In genomic region chr1:1065265-1065939, GRCh38 we compare ENCODE assay signal across 1 cellular context.
TF ChIP-seq lines count a peak whose summit lies in the region.

No MANE protein-coding gene starts in this region.

TF ChIP-seq in HepG2, 621 proteins besides CTCF, POLR2A, EP300 and RAD21 (continued from another document and continues in another):
- TF ChIP-seq ZNF180 (CRISPR knock-in tag; IDR thresholded peaks at IDR 0.05; ENCODE audit: borderline replicate concordance, low read depth) (no peak), ZNF124 (CRISPR knock-in tag; IDR thresholded peaks at IDR 0.05) (no peak), ZNF577 (CRISPR knock-in tag; IDR thresholded peaks at IDR 0.05; ENCODE audit: borderline replicate concordance, low read depth) (no peak), TFE3 (CRISPR knock-in tag; IDR thresholded peaks at IDR 0.05) (no peak), SOX13 (IDR thresholded peaks at IDR 0.05) (no peak), SOX13 (CRISPR knock-in tag; conservative IDR thresholded peaks at IDR 0.05 in 1 of 2, IDR thresholded peaks at IDR 0.05 in 1 of 2) (no peak), ZNF501 (CRISPR knock-in tag; IDR thresholded peaks at IDR 0.05) (no peak), NR2F1 (CRISPR knock-in tag; IDR thresholded peaks at IDR 0.05) (peak; percentile 37 to 47; a peak in 2 of 4 replicates), TMF1 (CRISPR knock-in tag; IDR thresholded peaks at IDR 0.05; ENCODE audit: low read depth) (no peak), GZF1 (CRISPR knock-in tag; IDR thresholded peaks at IDR 0.05) (no peak), SP140L (CRISPR knock-in tag; IDR thresholded peaks at IDR 0.05; ENCODE audit: borderline replicate concordance) (no peak), HOMEZ (CRISPR knock-in tag; IDR thresholded peaks at IDR 0.05; ENCODE audit: low read depth) (no peak), PBX2 (CRISPR knock-in tag; IDR thresholded peaks at IDR 0.05) (no peak), ZNF282 (IDR thresholded peaks at IDR 0.05; ENCODE audit: partially characterized antibody) (no peak), KLF11 (CRISPR knock-in tag; IDR thresholded peaks at IDR 0.05) (no peak), ZKSCAN8 (CRISPR knock-in tag; IDR thresholded peaks at IDR 0.05; ENCODE audit: borderline replicate concordance) (no peak), ZNF674 (CRISPR knock-in tag; IDR thresholded peaks at IDR 0.05; ENCODE audit: low read depth) (no peak), HES4 (CRISPR knock-in tag; IDR thresholded peaks at IDR 0.05; ENCODE audit: borderline replicate concordance) (no peak), ZNF317 (CRISPR knock-in tag; IDR thresholded peaks at IDR 0.05) (no peak), RFX5 (IDR thresholded peaks at IDR 0.05; ENCODE audit: low read depth, low read length) (no peak), ZNF770 (CRISPR knock-in tag; IDR thresholded peaks at IDR 0.05) (no peak), ZNF362 (CRISPR knock-in tag; IDR thresholded peaks at IDR 0.05; ENCODE audit: borderline replicate concordance) (no peak), NFKB2 (CRISPR knock-in tag; IDR thresholded peaks at IDR 0.05; ENCODE audit: borderline replicate concordance) (no peak), ZBTB7A (CRISPR knock-in tag; IDR thresholded peaks at IDR 0.05) (no peak), ZNF224 (CRISPR knock-in tag; IDR thresholded peaks at IDR 0.05) (no peak), ZNF556 (CRISPR knock-in tag; IDR thresholded peaks at IDR 0.05; ENCODE audit: borderline replicate concordance) (no peak), PLRG1 (conservative IDR thresholded peaks at IDR 0.05) (no peak), GATAD1 (CRISPR knock-in tag; IDR thresholded peaks at IDR 0.05) (no peak), POLR2AphosphoS5 (IDR thresholded peaks at IDR 0.05; ENCODE audit: low read depth, low read length) (peak; percentile 19; the same call in 1 of the 2 replicates), ZBTB1 (CRISPR knock-in tag; IDR thresholded peaks at IDR 0.05; ENCODE audit: borderline replicate concordance) (no peak), NFIB (CRISPR knock-in tag; IDR thresholded peaks at IDR 0.05; ENCODE audit: borderline replicate concordance) (no peak), ZNF274 (CRISPR knock-in tag; IDR thresholded peaks at IDR 0.05) (no peak), ZNF709 (CRISPR knock-in tag; IDR thresholded peaks at IDR 0.05) (no peak), ZNF512 (CRISPR knock-in tag; IDR thresholded peaks at IDR 0.05) (no peak), BRD4 (CRISPR knock-in tag; IDR thresholded peaks at IDR 0.05) (no peak), SMYD3 (CRISPR knock-in tag; IDR thresholded peaks at IDR 0.05) (no peak), ZSCAN30 (CRISPR knock-in tag; IDR thresholded peaks at IDR 0.05) (no peak), STAT5B (CRISPR knock-in tag; IDR thresholded peaks at IDR 0.05) (no peak), HIC2 (CRISPR knock-in tag; IDR thresholded peaks at IDR 0.05; ENCODE audit: low read depth) (peak; percentile 43; the same call in 1 of the 2 replicates), RARA (CRISPR knock-in tag; IDR thresholded peaks at IDR 0.05) (peak; percentile 71), SATB2 (CRISPR knock-in tag; IDR thresholded peaks at IDR 0.05) (no peak)
- TF ChIP-seq, protein P1, sequence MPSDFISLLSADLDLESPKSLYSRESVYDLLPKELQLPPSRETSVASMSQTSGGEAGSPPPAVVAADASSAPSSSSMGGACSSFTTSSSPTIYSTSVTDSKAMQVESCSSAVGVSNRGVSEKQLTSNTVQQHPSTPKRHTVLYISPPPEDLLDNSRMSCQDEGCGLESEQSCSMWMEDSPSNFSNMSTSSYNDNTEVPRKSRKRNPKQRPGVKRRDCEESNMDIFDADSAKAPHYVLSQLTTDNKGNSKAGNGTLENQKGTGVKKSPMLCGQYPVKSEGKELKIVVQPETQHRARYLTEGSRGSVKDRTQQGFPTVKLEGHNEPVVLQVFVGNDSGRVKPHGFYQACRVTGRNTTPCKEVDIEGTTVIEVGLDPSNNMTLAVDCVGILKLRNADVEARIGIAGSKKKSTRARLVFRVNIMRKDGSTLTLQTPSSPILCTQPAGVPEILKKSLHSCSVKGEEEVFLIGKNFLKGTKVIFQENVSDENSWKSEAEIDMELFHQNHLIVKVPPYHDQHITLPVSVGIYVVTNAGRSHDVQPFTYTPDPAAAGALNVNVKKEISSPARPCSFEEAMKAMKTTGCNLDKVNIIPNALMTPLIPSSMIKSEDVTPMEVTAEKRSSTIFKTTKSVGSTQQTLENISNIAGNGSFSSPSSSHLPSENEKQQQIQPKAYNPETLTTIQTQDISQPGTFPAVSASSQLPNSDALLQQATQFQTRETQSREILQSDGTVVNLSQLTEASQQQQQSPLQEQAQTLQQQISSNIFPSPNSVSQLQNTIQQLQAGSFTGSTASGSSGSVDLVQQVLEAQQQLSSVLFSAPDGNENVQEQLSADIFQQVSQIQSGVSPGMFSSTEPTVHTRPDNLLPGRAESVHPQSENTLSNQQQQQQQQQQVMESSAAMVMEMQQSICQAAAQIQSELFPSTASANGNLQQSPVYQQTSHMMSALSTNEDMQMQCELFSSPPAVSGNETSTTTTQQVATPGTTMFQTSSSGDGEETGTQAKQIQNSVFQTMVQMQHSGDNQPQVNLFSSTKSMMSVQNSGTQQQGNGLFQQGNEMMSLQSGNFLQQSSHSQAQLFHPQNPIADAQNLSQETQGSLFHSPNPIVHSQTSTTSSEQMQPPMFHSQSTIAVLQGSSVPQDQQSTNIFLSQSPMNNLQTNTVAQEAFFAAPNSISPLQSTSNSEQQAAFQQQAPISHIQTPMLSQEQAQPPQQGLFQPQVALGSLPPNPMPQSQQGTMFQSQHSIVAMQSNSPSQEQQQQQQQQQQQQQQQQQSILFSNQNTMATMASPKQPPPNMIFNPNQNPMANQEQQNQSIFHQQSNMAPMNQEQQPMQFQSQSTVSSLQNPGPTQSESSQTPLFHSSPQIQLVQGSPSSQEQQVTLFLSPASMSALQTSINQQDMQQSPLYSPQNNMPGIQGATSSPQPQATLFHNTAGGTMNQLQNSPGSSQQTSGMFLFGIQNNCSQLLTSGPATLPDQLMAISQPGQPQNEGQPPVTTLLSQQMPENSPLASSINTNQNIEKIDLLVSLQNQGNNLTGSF (CRISPR knock-in tag; IDR thresholded peaks at IDR 0.05) = no peak
- TF ChIP-seq, protein P2, sequence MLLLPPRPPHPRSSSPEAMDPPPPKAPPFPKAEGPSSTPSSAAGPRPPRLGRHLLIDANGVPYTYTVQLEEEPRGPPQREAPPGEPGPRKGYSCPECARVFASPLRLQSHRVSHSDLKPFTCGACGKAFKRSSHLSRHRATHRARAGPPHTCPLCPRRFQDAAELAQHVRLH (CRISPR knock-in tag; IDR thresholded peaks at IDR 0.05; ENCODE audit: borderline replicate concordance, low read depth) = 0 out of 2 replicates have a peak, but pooled peaks have one; percentile 33
- TF ChIP-seq, protein P3, sequence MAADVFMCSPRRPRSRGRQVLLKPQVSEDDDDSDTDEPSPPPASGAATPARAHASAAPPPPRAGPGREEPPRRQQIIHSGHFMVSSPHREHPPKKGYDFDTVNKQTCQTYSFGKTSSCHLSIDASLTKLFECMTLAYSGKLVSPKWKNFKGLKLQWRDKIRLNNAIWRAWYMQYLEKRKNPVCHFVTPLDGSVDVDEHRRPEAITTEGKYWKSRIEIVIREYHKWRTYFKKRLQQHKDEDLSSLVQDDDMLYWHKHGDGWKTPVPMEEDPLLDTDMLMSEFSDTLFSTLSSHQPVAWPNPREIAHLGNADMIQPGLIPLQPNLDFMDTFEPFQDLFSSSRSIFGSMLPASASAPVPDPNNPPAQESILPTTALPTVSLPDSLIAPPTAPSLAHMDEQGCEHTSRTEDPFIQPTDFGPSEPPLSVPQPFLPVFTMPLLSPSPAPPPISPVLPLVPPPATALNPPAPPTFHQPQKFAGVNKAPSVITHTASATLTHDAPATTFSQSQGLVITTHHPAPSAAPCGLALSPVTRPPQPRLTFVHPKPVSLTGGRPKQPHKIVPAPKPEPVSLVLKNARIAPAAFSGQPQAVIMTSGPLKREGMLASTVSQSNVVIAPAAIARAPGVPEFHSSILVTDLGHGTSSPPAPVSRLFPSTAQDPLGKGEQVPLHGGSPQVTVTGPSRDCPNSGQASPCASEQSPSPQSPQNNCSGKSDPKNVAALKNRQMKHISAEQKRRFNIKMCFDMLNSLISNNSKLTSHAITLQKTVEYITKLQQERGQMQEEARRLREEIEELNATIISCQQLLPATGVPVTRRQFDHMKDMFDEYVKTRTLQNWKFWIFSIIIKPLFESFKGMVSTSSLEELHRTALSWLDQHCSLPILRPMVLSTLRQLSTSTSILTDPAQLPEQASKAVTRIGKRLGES (CRISPR knock-in tag; IDR thresholded peaks at IDR 0.05; ENCODE audit: borderline replicate concordance) = no peak
